27 cellular contexts compared by ENCODE assay signal in the genomic region with DNA sequence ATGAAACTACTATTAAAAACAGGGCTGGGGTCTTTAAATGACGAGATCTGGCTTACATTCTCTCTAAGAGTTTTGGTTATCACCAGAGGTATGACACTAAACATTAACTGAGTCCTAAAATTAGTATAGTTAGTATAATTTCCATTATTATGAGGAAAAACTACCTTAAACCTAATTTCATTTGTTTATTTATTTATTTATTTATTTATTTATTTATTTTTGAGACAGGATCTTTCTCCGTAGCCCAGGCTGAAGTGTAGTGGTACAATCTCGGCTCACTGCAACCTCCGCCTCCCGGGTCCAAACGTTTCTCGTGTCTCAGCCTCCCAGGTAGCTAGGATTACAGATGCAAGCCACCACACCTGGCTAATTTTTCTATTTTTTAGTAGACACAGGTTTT.
"Had no signal": no experiment of that assay in that cellular context is flagged by ENCODE, and none has a peak within 500 bp of the region (broad histone marks: within the 10 kb centered on the region; RNA-seq: fewer than 3 reads in every experiment).

No MANE protein-coding gene starts in this region.

- H3K9me3 ChIP-seq: stomach, suprapubic skin, testis, thoracic aorta, thyroid gland, tibial artery, tibial nerve, transverse colon, upper lobe of left lung, upper lobe of right lung, uterus, vagina had no signal

- DNase-seq: stimulated activated CD4-positive, alpha-beta T cell treated with anti-CD3 and anti-CD28 coated beads, Interleukin-2, amount 100 ng/mL, for 48 hours; stimulated activated CD4-positive, alpha-beta T cell treated with anti-CD3 and anti-CD28 coated beads, Interleukin-4, amount 100 ng/mL, for 1 hour; stimulated activated CD4-positive, alpha-beta T cell treated with anti-CD3 and anti-CD28 coated beads, Interleukin-4, amount 100 ng/mL, for 24 hours; stimulated activated CD4-positive, alpha-beta T cell treated with anti-CD3 and anti-CD28 coated beads, Interleukin-4, amount 100 ng/mL, for 4 hours; stimulated activated CD8-positive, alpha-beta memory T cell treated with anti-CD3 and anti-CD28 coated beads, Interleukin-4, amount 100 ng/mL, for 48 hours; stimulated activated naive B cell treated with anti-CD40 and anti-IgM and Interleukin-4, amounts not matched to agents 10 μg/mL and 1 μg/mL and 100 μg/mL, for 72 hours; stimulated activated naive CD4-positive, alpha-beta T cell; stimulated activated naive CD4-positive, alpha-beta T cell treated with Interleukin-2 at 50 U/mL for 16 hours; stimulated activated naive CD8-positive, alpha-beta T cell treated with anti-CD3 and anti-CD28 coated beads, Interleukin-15, amount 100 ng/mL, for 72 hours; stimulated activated naive CD8-positive, alpha-beta T cell treated with anti-CD3 and anti-CD28 coated beads, Interleukin-15, Interleukin-2, amounts not matched to agents 100 U/mL and 50 U/mL, for 24 hours; stomach; substantia nigra; testis; thyroid gland; tibial artery; transverse colon; trophoblast cell; upper lobe of left lung; upper lobe of right lung; uterus had no signal

- H3K36me3 ChIP-seq: suprapubic skin, thyroid gland, tibial artery, transverse colon, upper lobe of left lung, upper lobe of right lung, uterus, vagina had no signal

- H3K4me3 ChIP-seq: stomach, suprapubic skin, testis, thoracic aorta, thyroid gland, tibial artery, tibial nerve, transverse colon, upper lobe of left lung, upper lobe of right lung, uterus, vagina had no signal

- H3K4me1 ChIP-seq: suprapubic skin, upper lobe of left lung, upper lobe of right lung, uterus, vagina had no signal

- FAIRE-seq: urothelium cell line had no signal

- H3K27ac ChIP-seq: stomach, suprapubic skin, testis, thoracic aorta, thyroid gland, tibial artery, tibial nerve, transverse colon, upper lobe of left lung, upper lobe of right lung, uterus, vagina had no signal

- ATAC-seq: stimulated activated effector memory CD8-positive, alpha-beta T cell treated with anti-CD3 and anti-CD28 coated beads, Interleukin-12 subunit alpha, Interleukin-12 subunit beta, amount 100 ng/mL, for 72 hours; stimulated activated memory B cell treated with anti-CD40 and anti-IgM and Interleukin-4, amounts not matched to agents 10 μg/mL and 1 μg/mL and 100 μg/mL, for 72 hours; stimulated activated naive B cell treated with anti-CD40 and anti-IgM and Interleukin-4, amounts not matched to agents 10 μg/mL and 1 μg/mL and 100 μg/mL, for 72 hours; stimulated activated naive CD8-positive, alpha-beta T cell treated with anti-CD3 and anti-CD28 coated beads, Interleukin-15, amount 100 ng/mL, for 72 hours; stimulated activated naive CD8-positive, alpha-beta T cell treated with anti-CD3 and anti-CD28 coated beads, Interleukin-15, Interleukin-2, amounts not matched to agents 100 U/mL and 50 U/mL, for 24 hours; upper lobe of right lung had no signal
